ENCODE assay signal across 8 cellular contexts in genomic region chr15:29115093-29115991, GRCh38.
DNase-seq lines count a peak whose midpoint lies in the region; ATAC-seq and TF ChIP-seq lines count a peak whose summit lies in the region.

No MANE protein-coding gene starts in this region.

- H3K27me3 Mint-ChIP-seq in activated naive CD8-positive, alpha-beta T cell treated with anti-CD3 and anti-CD28 coated beads for 36 hours = no peaks in the 10 kb centered on the region

- H3K9me3 ChIP-seq in hepatocyte (ENCODE audit: low read depth) (no peaks in the 10 kb centered on the region), spleen (no peaks in the 10 kb centered on the region)

- H3K4me3 ChIP-seq in GM12875 (ENCODE audit: low read depth, low read length) (no peak overlapping the region), hepatocyte (peak overlapping the region; percentile 11), spleen (peak overlapping the region in 5 of 8 donors; percentile 12 to 57 (median 18))

- H3K4me1 Mint-ChIP-seq in activated naive CD8-positive, alpha-beta T cell treated with anti-CD3 and anti-CD28 coated beads for 36 hours = peaks cover 12% of the 10 kb centered on the region

- DNase-seq in activated naive CD8-positive, alpha-beta T cell treated with anti-CD3 and anti-CD28 coated beads for 36 hours = peak; percentile 23
- DNase-seq in hepatocyte (ENCODE audit: low spot score) (peak; percentile 53), spleen (no peak), NK-92 (lab: John Stamatoyannopoulos, UW; ENCODE audit: unreplicated experiment) (no peak), KBM-7 (no peak)

- peak overlapping the region; percentile 56 for H3K27ac ChIP-seq in hepatocyte
- H3K27ac ChIP-seq in spleen = no peak overlapping the region

- H3K9me3 Mint-ChIP-seq in activated naive CD8-positive, alpha-beta T cell treated with anti-CD3 and anti-CD28 coated beads for 36 hours = no peaks in the 10 kb centered on the region

- H3K27me3 ChIP-seq in hepatocyte = no peaks in the 10 kb centered on the region
- H3K27me3 ChIP-seq in spleen (replicated peaks in 1 of 7) = peaks cover 0 to 48% (median 8%) of the 10 kb centered on the region in 7 donors

- H4K20me1 ChIP-seq in hepatocyte (ENCODE audit: insufficient read depth, poor library complexity, severe bottlenecking) = no peaks in the 10 kb centered on the region

- in situ Hi-C loops in KBM-7 (cut with MboI; ENCODE audit: low pct_unique_long_range_greater_than_20kb, low sequenced_read_pairs) = no loop called here

- H3K36me3 ChIP-seq in hepatocyte (replicated peaks; ENCODE audit: insufficient read depth, low read depth) (no peaks in the 10 kb centered on the region), spleen (no peaks in the 10 kb centered on the region)

- no peaks in the 10 kb centered on the region for H3K79me2 ChIP-seq in hepatocyte

- peaks cover 5% of the 10 kb centered on the region for H3K36me3 Mint-ChIP-seq in activated naive CD8-positive, alpha-beta T cell treated with anti-CD3 and anti-CD28 coated beads for 36 hours

- peaks cover 10% of the 10 kb centered on the region for H3K4me1 ChIP-seq in hepatocyte (ENCODE audit: insufficient read depth)
- peaks cover 0 to 12% (median 6%) of the 10 kb centered on the region in 6 donors for H3K4me1 ChIP-seq in spleen

- 12% methylated on average over 43 of the region's 46 CpGs for WGBS in hepatocyte (ENCODE audit: low lambda C conversion rate, missing lambda C conversion rate)
- WGBS in spleen, 5 donors = 4 to 14% (median 5%) methylated on average over 23 to 46 of the region's 46 CpGs

- TF ChIP-seq POLR2A in spleen (IDR thresholded peaks at IDR 0.05) = no peak

- H3K4me3 Mint-ChIP-seq in activated naive CD8-positive, alpha-beta T cell treated with anti-CD3 and anti-CD28 coated beads for 36 hours = no peak overlapping the region

- intact Hi-C loops in spleen (cut with DNase I; ENCODE audit: low total_unique reads) = no loop called here

- TF ChIP-seq CTCF in GM12875 (IDR thresholded peaks at IDR 0.05; ENCODE audit: borderline replicate concordance, insufficient read depth, low read depth, low read length) (0 out of 2 replicates have a peak, but pooled peaks have one; percentile 26), hepatocyte (IDR thresholded peaks at IDR 0.05; ENCODE audit: poor library complexity) (peak; percentile 66), spleen (IDR thresholded peaks at IDR 0.05 in 8 of 11, conservative IDR thresholded peaks at IDR 0.05 in 3 of 11) (peak in 5 of 11 experiments; percentile 21 to 41 (median 40))

- H3K9me2 ChIP-seq in hepatocyte (replicated peaks; ENCODE audit: insufficient read depth) = no peaks in the 10 kb centered on the region

- peak overlapping the region; percentile 97 for H3K4me2 ChIP-seq in hepatocyte

- no peak overlapping the region for H3K27ac Mint-ChIP-seq in activated naive CD8-positive, alpha-beta T cell treated with anti-CD3 and anti-CD28 coated beads for 36 hours

- no peak for ATAC-seq in GM21360 (IDR thresholded peaks at IDR 0.05; ENCODE audit: unreplicated experiment)
- ATAC-seq in GM21723 (IDR thresholded peaks at IDR 0.05; ENCODE audit: unreplicated experiment) = no peak

- H2AFZ ChIP-seq in hepatocyte = peak overlapping the region; percentile 90

Comparison
In these comparisons a context has a peak if more than half of its experiments do, and no peak if none do; other contexts are left out.
1. DNase-seq: peak in activated naive CD8-positive, alpha-beta T cell treated with anti-CD3 and anti-CD28 coated beads for 36 hours (single experiment) and hepatocyte (single experiment); none in spleen (single experiment), NK-92 (single experiment) and KBM-7 (single experiment).